In genomic region chr4:39635023-39635422, GRCh38 we compare ENCODE assay signal across 16 cellular contexts. TPM values are rescaled to one million over a fixed set of nuclear protein-coding genes. Genes with fewer than 3 reads are reported as not detected.
DNase-seq lines count a peak whose midpoint lies in the region; ATAC-seq and TF ChIP-seq lines count a peak whose summit lies in the region.
"Had no signal": no experiment of that assay in that cellular context is flagged by ENCODE, and none has a peak within 500 bp of the region (broad histone marks: within the 10 kb centered on the region; RNA-seq: fewer than 3 reads in every experiment).

No MANE protein-coding gene starts in this region.

- H3K27me3 Mint-ChIP-seq in activated B cell treated with CpG ODN at 0.5 μM for 24 hours = no peaks in the 10 kb centered on the region

- ATAC-seq in activated B cell treated with CpG ODN at 0.5 μM for 24 hours (ENCODE audit: low read depth) = no peak
- ATAC-seq in GM21717 (IDR thresholded peaks at IDR 0.05; ENCODE audit: unreplicated experiment) = no peak
- no peak for ATAC-seq in HG03571 (IDR thresholded peaks at IDR 0.05; ENCODE audit: unreplicated experiment)

- H3K4me3 ChIP-seq in iPS DF 6.9 (ENCODE audit: low read length) = no peak overlapping the region
- no peak overlapping the region for H3K4me3 ChIP-seq in prostate gland
- H3K4me3 ChIP-seq in WERI-Rb-1 (ENCODE audit: low read depth, low read length) = no peak overlapping the region
- H3K4me3 ChIP-seq: SJSA1 had no signal

- H3K9me3 Mint-ChIP-seq in activated B cell treated with CpG ODN at 0.5 μM for 24 hours = no peaks in the 10 kb centered on the region
- H3K9me3 Mint-ChIP-seq: activated CD4-positive, alpha-beta T cell treated with anti-CD3 and anti-CD28 coated beads, Interleukin-2, amount 10 ng/mL, durations not matched to agents 24 days and 14 days had no signal

- POLR2A ChIA-PET in activated B cell treated with CpG ODN at 0.5 μM for 24 hours (lab: Charles Lee) = interaction anchor here (0.6 to 8.3 kb wide), 5 partner anchors 7 to 108 kb away, joined by 3 to 219 read pairs (median 113); partner anchors contain the start of genes UBE2K and UGDH

- peak; percentile 82 for DNase-seq in DMS53 (lab: John Stamatoyannopoulos, UW)
- DNase-seq in activated B cell treated with CpG ODN at 0.5 μM for 24 hours = no peak
- DNase-seq in iPS DF 6.9 (ENCODE audit: low read depth, low spot score) = no peak
- peak; percentile 81 for DNase-seq in prostate gland (ENCODE audit: low spot score)
- no peak for DNase-seq in WERI-Rb-1
- no peak for DNase-seq in SHP77 treated with DMSO at 0.1 percent for 48 hours (lab: John Stamatoyannopoulos, UW)
- DNase-seq: activated CD4-positive, alpha-beta T cell treated with anti-CD3 and anti-CD28 coated beads, Interleukin-2, amount 10 ng/mL, durations not matched to agents 24 days and 14 days; activated naive CD4-positive, alpha-beta T cell treated with Interleukin-2 at 50 U/mL for 16 hours; dorsolateral prefrontal cortex; hypothalamus; NCI-H524; nucleus accumbens had no signal

- no peak for TF ChIP-seq POLR2A in prostate gland (IDR thresholded peaks at IDR 0.05)

- intact Hi-C loops in activated B cell treated with CpG ODN at 0.5 μM for 24 hours (cut with micrococcal nuclease) = loop anchor here (5.0 to 10.0 kb wide), 8 partner anchors 280 to 1743 kb away; partner anchors contain the start of genes KLF3, RHOH, TBC1D1 and WDR19
- intact Hi-C loops in prostate gland (cut with DNase I) = loop anchor here (5.0 to 10.0 kb wide), 4 partner anchors 62 to 342 kb away; partner anchors contain the start of genes PDS5A, RFC1 and UBE2K

- CTCF ChIA-PET in activated B cell treated with CpG ODN at 0.5 μM for 24 hours (lab: Charles Lee) = no interaction called here

- H3K4me1 ChIP-seq in iPS DF 6.9 (ENCODE audit: control insufficient read depth, insufficient read depth, low read length) (peaks cover 3% of the 10 kb centered on the region), prostate gland (replicated peaks) (peaks cover 12% of the 10 kb centered on the region)

- H3K36me3 Mint-ChIP-seq in activated B cell treated with CpG ODN at 0.5 μM for 24 hours (ENCODE audit: low read depth) = peaks cover 32% of the 10 kb centered on the region

- H3K27me3 ChIP-seq in iPS DF 6.9 (ENCODE audit: control insufficient read depth, insufficient read depth, low read length) (no peaks in the 10 kb centered on the region), prostate gland (replicated peaks; ENCODE audit: insufficient read depth) (no peaks in the 10 kb centered on the region), WERI-Rb-1 (ENCODE audit: insufficient read depth, low read depth, severe bottlenecking) (no peaks in the 10 kb centered on the region)
- H3K27me3 ChIP-seq: dorsolateral prefrontal cortex, SJSA1 had no signal

- no CpG with 5 or more reads among the region's 1 CpG for WGBS in iPS DF 6.9 (ENCODE audit: insufficient coverage, insufficient read length)
- WGBS in prostate gland = 35% methylated on average over 1 of the region's 1 CpG

- peaks cover 81% of the 10 kb centered on the region for H3K4me1 Mint-ChIP-seq in activated B cell treated with CpG ODN at 0.5 μM for 24 hours

- TF ChIP-seq CTCF in activated B cell treated with CpG ODN at 0.5 μM for 24 hours (IDR thresholded peaks at IDR 0.05) (no peak), prostate gland (IDR thresholded peaks at IDR 0.05) (no peak), WERI-Rb-1 (IDR thresholded peaks at IDR 0.05; ENCODE audit: low read depth, low read length) (no peak)

- H3K9me3 ChIP-seq in iPS DF 6.9 (ENCODE audit: control insufficient read depth, insufficient read depth, low read length) (no peaks in the 10 kb centered on the region), prostate gland (no peaks in the 10 kb centered on the region), WERI-Rb-1 (ENCODE audit: severe bottlenecking) (no peaks in the 10 kb centered on the region)
- H3K9me3 ChIP-seq: SJSA1 had no signal

- peak overlapping the region; percentile 97 for H3K27ac Mint-ChIP-seq in activated B cell treated with CpG ODN at 0.5 μM for 24 hours
- H3K27ac Mint-ChIP-seq: activated CD4-positive, alpha-beta T cell treated with anti-CD3 and anti-CD28 coated beads, Interleukin-2, amount 10 ng/mL, durations not matched to agents 24 days and 14 days had no signal

- peak overlapping the region; percentile 62 for H3K27ac ChIP-seq in iPS DF 6.9 (ENCODE audit: low read length)
- H3K27ac ChIP-seq in prostate gland = peak overlapping the region; percentile 6 to 18
- H3K27ac ChIP-seq in WERI-Rb-1 = no peak overlapping the region
- H3K27ac ChIP-seq: SJSA1 had no signal

- H3K4me3 Mint-ChIP-seq in activated B cell treated with CpG ODN at 0.5 μM for 24 hours = peak overlapping the region; percentile 96
- H3K4me3 Mint-ChIP-seq: activated CD4-positive, alpha-beta T cell treated with anti-CD3 and anti-CD28 coated beads, Interleukin-2, amount 10 ng/mL, durations not matched to agents 24 days and 14 days; CD14-positive monocyte had no signal

- H3K36me3 ChIP-seq in iPS DF 6.9 (ENCODE audit: control insufficient read depth, insufficient read depth, low read length) (no peaks in the 10 kb centered on the region), prostate gland (no peaks in the 10 kb centered on the region), WERI-Rb-1 (peaks cover 2% of the 10 kb centered on the region; the same call in 1 of the 2 replicates)

RNA-seq across cellular contexts. Expression of gene SMIM14, which starts 3.6 kb away (rescaled TPM):
- total RNA-seq in activated B cell treated with CpG ODN at 0.5 μM for 24 hours (83.1 and 86.5 TPM in 2 replicates), prostate gland (100 to 1,000 TPM in 1 of 2 donors, 10 to 100 TPM in 1; 36.1 to 101 TPM)

Comparison
In these comparisons a context has a peak if more than half of its experiments do, and no peak if none do; other contexts are left out.
1. DNase-seq: peak in DMS53 (single experiment) and prostate gland (single experiment); none in activated B cell treated with CpG ODN at 0.5 μM for 24 hours (single experiment), iPS DF 6.9 (single experiment), WERI-Rb-1 (single experiment) and SHP77 treated with DMSO at 0.1 percent for 48 hours (single experiment).